In the genomic region with DNA sequence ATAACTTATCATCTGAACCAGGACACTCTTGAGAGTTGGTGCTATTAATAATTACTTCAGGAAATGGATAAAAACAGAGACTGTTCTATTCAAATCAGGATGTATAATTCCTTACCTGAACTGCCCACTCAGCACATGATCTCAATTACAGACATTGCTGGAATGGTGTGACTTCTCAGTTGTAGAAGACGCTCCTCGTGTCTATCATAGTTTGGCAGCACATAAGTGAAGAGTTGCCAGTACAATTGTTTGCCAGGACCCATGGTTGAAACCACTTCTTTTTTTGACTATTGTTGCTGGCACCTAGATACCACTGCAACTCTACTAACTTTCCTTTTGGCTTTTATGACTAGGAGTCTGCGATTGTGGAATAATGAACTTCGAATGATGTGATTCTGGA, we compare ENCODE assay signal across 7 cellular contexts.
"Had no signal": no experiment of that assay in that cellular context is flagged by ENCODE, and none has a peak within 500 bp of the region (broad histone marks: within the 10 kb centered on the region; RNA-seq: fewer than 3 reads in every experiment).

No MANE protein-coding gene starts in this region.

- DNase-seq: H9, HCEC 1CT, IMR-90 had no signal

- H3K4me3 ChIP-seq: GM23338 had no signal

- FAIRE-seq: H1, H54, HTR-8/SVneo had no signal

- H3K4me2 ChIP-seq: GM23338 had no signal

- ATAC-seq: GM23338 had no signal
